1 cellular context compared by ENCODE assay signal in the genomic region with DNA sequence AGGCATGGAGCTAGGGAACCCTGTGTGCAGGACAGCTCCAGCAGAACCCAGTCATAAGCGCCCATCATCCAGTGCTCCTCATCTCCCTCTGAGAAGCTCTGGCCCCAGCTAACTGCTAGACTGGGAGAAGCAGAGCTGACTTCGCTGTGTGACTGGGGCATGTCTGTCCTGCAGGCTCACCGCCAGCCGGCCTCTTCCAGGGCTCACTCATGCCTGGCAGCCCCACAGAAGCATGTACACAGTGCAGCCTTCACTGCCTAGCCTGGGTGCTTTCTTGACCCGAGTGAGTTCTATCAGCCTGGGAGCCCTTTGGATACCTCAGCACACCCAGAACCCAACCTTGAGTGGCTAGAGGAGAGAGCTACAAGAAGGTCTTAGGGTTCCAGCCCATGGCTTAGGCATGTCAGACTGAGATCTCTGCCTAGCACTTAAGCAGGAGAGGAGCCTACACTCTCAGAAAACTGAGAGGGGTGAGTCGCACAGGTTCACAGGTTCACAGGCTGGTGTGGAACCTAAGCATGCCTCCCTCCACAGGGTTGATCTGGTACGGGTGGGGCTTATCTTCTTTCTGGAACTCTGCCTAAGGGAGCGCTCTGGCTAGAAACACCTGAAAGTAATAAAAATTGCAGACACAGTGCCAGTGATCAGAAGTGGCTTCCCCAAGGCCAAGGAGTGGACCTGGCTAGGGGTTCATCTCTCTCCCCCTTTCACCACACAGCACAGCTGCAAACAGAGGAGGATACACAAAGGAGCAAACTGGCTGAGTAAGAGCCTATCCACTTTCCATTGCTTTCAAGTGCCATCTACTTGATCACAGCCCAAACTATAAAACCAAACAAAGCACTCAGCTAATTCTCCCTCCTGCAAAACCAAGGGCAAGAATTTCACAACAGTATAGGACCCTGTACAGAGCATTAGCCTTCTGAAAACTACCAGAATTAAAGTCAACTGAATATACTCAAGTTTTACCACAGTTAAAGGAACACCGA.
TF ChIP-seq lines count a peak whose summit lies in the region.

No MANE protein-coding gene starts in this region.

TF ChIP-seq in H1, 55 proteins besides CTCF, POLR2A, EP300 and RAD21 (continued from another document):
- TF ChIP-seq CEBPB (IDR thresholded peaks at IDR 0.05; ENCODE audit: low read depth, low read length) (no peak), NRF1 (IDR thresholded peaks at IDR 0.05; ENCODE audit: low read depth, low read length) (no peak), SP4 (IDR thresholded peaks at IDR 0.05; ENCODE audit: low read length) (no peak), BACH1 (IDR thresholded peaks at IDR 0.05; ENCODE audit: low read length) (no peak), PHF8 (conservative IDR thresholded peaks at IDR 0.05; ENCODE audit: low read depth, low read length) (no peak), HDAC2 (IDR thresholded peaks at IDR 0.05; ENCODE audit: borderline replicate concordance in 1 of 2, low read depth in 2 of 2, low read length in 2 of 2) (no peak), CBX5 (IDR thresholded peaks at IDR 0.05; ENCODE audit: low read depth, low read length) (no peak), TEAD4 (IDR thresholded peaks at IDR 0.05; ENCODE audit: low read depth, low read length) (no peak), POU5F1 (IDR thresholded peaks at IDR 0.05; ENCODE audit: low read depth, low read length) (no peak), MAFK (IDR thresholded peaks at IDR 0.05; ENCODE audit: low read depth, low read length) (no peak)
